11 cellular contexts compared by ENCODE assay signal in the genomic region with DNA sequence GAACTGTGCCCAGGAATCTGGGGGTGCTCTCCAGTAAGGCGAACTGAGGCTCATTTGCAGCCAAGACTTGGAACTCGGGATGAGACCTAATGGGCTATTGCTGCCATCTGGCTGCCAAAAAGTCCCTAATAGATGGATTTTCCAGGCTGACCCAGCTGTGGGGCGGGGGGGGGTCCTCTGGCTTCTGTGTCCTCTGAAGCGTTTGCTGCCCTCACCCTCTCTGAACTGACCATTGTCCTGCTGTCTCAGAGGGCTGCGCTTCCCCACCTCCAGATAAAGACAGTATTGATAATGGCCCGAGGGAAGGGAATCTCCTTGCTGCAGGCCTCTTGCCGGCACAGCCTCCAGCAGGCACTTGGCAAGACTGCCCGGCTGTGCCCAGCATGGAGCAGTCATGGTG. TPM values are rescaled to one million over a fixed set of nuclear protein-coding genes. Genes with fewer than 3 reads are reported as not detected.
A peak's percentile ranks its signal among the peaks of the same experiment; 100 is the strongest.
DNase-seq lines count a peak whose midpoint lies in the region; ATAC-seq, FAIRE-seq and TF ChIP-seq lines count a peak whose summit lies in the region.
"Had no signal": no experiment of that assay in that cellular context is flagged by ENCODE, and none has a peak within 500 bp of the region (broad histone marks: within the 10 kb centered on the region; RNA-seq: fewer than 3 reads in every experiment).

No MANE protein-coding gene starts in this region.

- H2AFZ ChIP-seq in HCT116 (ENCODE audit: low read depth, low read length, poor library complexity, severe bottlenecking), result no peak overlapping the region
- H2AFZ ChIP-seq in K562 (ENCODE audit: low read depth, low read length), result no peak overlapping the region

- ATAC-seq in HCT116, result no peak
- ATAC-seq in K562, result no peak; the same call in 2 of the 3 replicates
- ATAC-seq in left colon, result no peak
- no peak for ATAC-seq in HG03039 (IDR thresholded peaks at IDR 0.05; ENCODE audit: unreplicated experiment)

- TF ChIP-seq POLR2A in HCT116 (IDR thresholded peaks at IDR 0.05; ENCODE audit: borderline replicate concordance, extremely low read depth, insufficient read depth, insufficient read length), result no peak
- no peak for TF ChIP-seq POLR2A in K562 (conservative IDR thresholded peaks at IDR 0.05)

- in situ Hi-C loops in K562 (cut with MboI), result no loop called here

- H3K4me3 ChIP-seq in HCT116 (replicated peaks in 1 of 2; ENCODE audit: low read depth in 1 of 2, low read length in 2 of 2) (no peak overlapping the region), K562 (no peak overlapping the region)

- CTCF ChIA-PET in HCT116 (lab: Charles Lee), result no interaction called here
- CTCF ChIA-PET in K562 (lab: Yijun Ruan, JAX; ENCODE audit: low intra/inter-chr PET ratio), result interaction anchor here (0.6 to 3.4 kb wide), 8 partner anchors 64 to 554 kb away, joined by 3 to 20 read pairs (median 3); no protein-coding TSS in a partner anchor

- POLR2A ChIA-PET in HCT116 (lab: Charles Lee), result interaction anchor here (0.6 kb wide), 1 partner anchor 41 kb away, joined by 3 read pairs; no protein-coding TSS in a partner anchor
- POLR2A ChIA-PET in K562 (lab: Yijun Ruan, JAX), result interaction anchor here (1.0 kb wide), 1 partner anchor 12 kb away, joined by 3 read pairs; no protein-coding TSS in a partner anchor

- H3K27ac ChIP-seq in HCT116 (ENCODE audit: low read depth, low read length), result no peak overlapping the region
- H3K27ac ChIP-seq in K562 (ENCODE audit: extremely low read depth, low read depth, low read length), result no peak overlapping the region

- no peaks in the 10 kb centered on the region for H3K4me1 ChIP-seq in HCT116 (ENCODE audit: control insufficient read depth in 1 of 2, insufficient read depth in 2 of 2, low read length in 2 of 2)
- peaks cover 0 to 12% of the 10 kb centered on the region in 2 experiments; a peak in 2 of 5 replicates for H3K4me1 ChIP-seq in K562 (replicated peaks in 1 of 2; ENCODE audit: control insufficient read depth in 2 of 2, insufficient read depth in 2 of 2, low read length in 2 of 2)

- 36% methylated on average over 8 of the region's 8 CpGs for WGBS in K562 (ENCODE audit: insufficient coverage, low coverage, missing lambda C conversion rate)

- DNase-seq in HCT116 (ENCODE audit: low read depth, low spot score) (no peak), K562 (ENCODE audit: extremely low read depth in 1 of 4, low spot score in 3 of 4) (peak in 1 of 4 experiments; percentile 24), inferior parietal cortex (ENCODE audit: extremely low spot score) (peak; percentile 58), left colon (no peak), HCEC 1CT (no peak)
- peak; percentile 10 for DNase-seq in stimulated activated CD8-positive, alpha-beta memory T cell treated with anti-CD3 and anti-CD28 coated beads, Interleukin-4, amount 100 ng/mL, for 48 hours
- DNase-seq: central memory CD4-positive, alpha-beta T cell; COR-L47; RPMI8226 had no signal

- H3K9me2 ChIP-seq in HCT116 (ENCODE audit: insufficient read depth), result no peaks in the 10 kb centered on the region

- TF ChIP-seq RAD21 in HCT116 (IDR thresholded peaks at IDR 0.05; ENCODE audit: low read depth) (peak; percentile 49; the same call in 1 of the 2 replicates), K562 (CRISPR knock-in tag; conservative IDR thresholded peaks at IDR 0.05 in 1 of 2, IDR thresholded peaks at IDR 0.05 in 1 of 2) (peak; percentile 41 to 47)

- no peak for TF ChIP-seq CTCF in HCT116 (IDR thresholded peaks at IDR 0.05 in 2 of 3, conservative IDR thresholded peaks at IDR 0.05 in 1 of 3; ENCODE audit: borderline replicate concordance in 1 of 3, insufficient read depth in 1 of 3, low read depth in 2 of 3, low read length in 2 of 3)
- peak; percentile 31 to 55 (median 37); a peak in 4 of 6 replicates for TF ChIP-seq CTCF in K562 (IDR thresholded peaks at IDR 0.05 in 2 of 3, conservative IDR thresholded peaks at IDR 0.05 in 1 of 3; ENCODE audit: insufficient read depth in 2 of 3, low read depth in 1 of 3, low read length in 3 of 3)

- no peaks in the 10 kb centered on the region for H3K27me3 ChIP-seq in HCT116 (ENCODE audit: insufficient read depth, low read length)
- peaks cover 0 to 15% of the 10 kb centered on the region in 2 experiments; a peak in 1 of 5 replicates for H3K27me3 ChIP-seq in K562 (ENCODE audit: control insufficient read depth in 2 of 2, insufficient read depth in 2 of 2, low read length in 2 of 2)

- BruUV-seq in HCT116 (replicated peaks; lab: Mats Ljungman, UMichigan) (no TSS peak), K562 (replicated peaks; lab: Mats Ljungman, UMichigan) (no TSS peak)

- H3K79me2 ChIP-seq in HCT116 (ENCODE audit: insufficient read depth, low read length), result no peaks in the 10 kb centered on the region
- no peaks in the 10 kb centered on the region for H3K79me2 ChIP-seq in K562 (ENCODE audit: control insufficient read depth, insufficient read depth, low read length)

- H4K20me1 ChIP-seq in HCT116 (ENCODE audit: insufficient read depth), result no peaks in the 10 kb centered on the region
- no peaks in the 10 kb centered on the region for H4K20me1 ChIP-seq in K562 (replicated peaks; ENCODE audit: control insufficient read depth, insufficient read depth, low read length)

- H3K9me1 ChIP-seq in K562 (ENCODE audit: control insufficient read depth, insufficient read depth, low read length), result no peaks in the 10 kb centered on the region

- H3K9ac ChIP-seq in HCT116 (ENCODE audit: low read length) (no peak overlapping the region), K562 (ENCODE audit: insufficient read depth in 1 of 2, low read depth in 2 of 2, low read length in 2 of 2) (no peak overlapping the region)

- no peaks in the 10 kb centered on the region; a peak in 1 of 4 replicates for H3K36me3 ChIP-seq in HCT116 (ENCODE audit: control insufficient read depth in 1 of 2, insufficient read depth in 2 of 2, low read length in 2 of 2)
- H3K36me3 ChIP-seq in K562 (ENCODE audit: control insufficient read depth, insufficient read depth, low read length), result peaks cover 7% of the 10 kb centered on the region; the same call in 1 of the 3 replicates

- FAIRE-seq in K562 (lab: Jason Lieb, UNC), result no peak

- no peak for TF ChIP-seq EP300 in K562 (IDR thresholded peaks at IDR 0.05; ENCODE audit: low read length)

- RAD21 ChIA-PET in HCT116 (lab: Charles Lee; ENCODE audit: low non-redundant PET in 1 of 2, low total read pairs in 2 of 2, uncharacterized antibody in 2 of 2, unreplicated experiment in 2 of 2), result no interaction called here

- H3K9me3 ChIP-seq in HCT116 (ENCODE audit: control insufficient read depth in 1 of 2, insufficient read depth in 1 of 2, low read depth in 1 of 2, low read length in 2 of 2) (no peaks in the 10 kb centered on the region), K562 (replicated peaks; ENCODE audit: control insufficient read depth, insufficient read depth, low read depth, low read length) (no peaks in the 10 kb centered on the region)

- H3K4me2 ChIP-seq in HCT116 (ENCODE audit: low read length) (no peak overlapping the region), K562 (ENCODE audit: insufficient read depth, low read length) (no peak overlapping the region)

- intact Hi-C loops in HCT116 (cut with micrococcal nuclease) (no loop called here), K562 (cut with micrococcal nuclease) (loop anchor here (2.0 kb wide), 1 partner anchor 69 kb away; no protein-coding TSS in a partner anchor), left colon (cut with DNase I, micrococcal nuclease) (no loop called here)

TF ChIP-seq in HCT116, 20 proteins besides CTCF, POLR2A, EP300 and RAD21 (continues in another document):
- no peak for TF ChIP-seq POLR2AphosphoS5 (IDR thresholded peaks at IDR 0.05; ENCODE audit: low read depth, low read length)
- TF ChIP-seq SRF (IDR thresholded peaks at IDR 0.05; ENCODE audit: low read depth), result no peak
- TF ChIP-seq EZH2 (IDR thresholded peaks at IDR 0.05), result no peak
- TF ChIP-seq ZNF274 (IDR thresholded peaks at IDR 0.05; ENCODE audit: low read depth, low read length), result no peak
- no peak for TF ChIP-seq SP1 (IDR thresholded peaks at IDR 0.05; ENCODE audit: low read depth)
- no peak for TF ChIP-seq EGR1 (IDR thresholded peaks at IDR 0.05; ENCODE audit: low read depth)
- TF ChIP-seq, protein P1, sequence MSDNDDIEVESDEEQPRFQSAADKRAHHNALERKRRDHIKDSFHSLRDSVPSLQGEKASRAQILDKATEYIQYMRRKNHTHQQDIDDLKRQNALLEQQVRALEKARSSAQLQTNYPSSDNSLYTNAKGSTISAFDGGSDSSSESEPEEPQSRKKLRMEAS (IDR thresholded peaks at IDR 0.05), result no peak

RNA-seq across cellular contexts. Expression of a gene that starts 46.6 kb away (rescaled TPM):
- total RNA-seq in HCT116 (2021; ENCODE audit: unreplicated experiment), result not detected
- not detected in 2 replicates for polyA plus RNA-seq in HCT116 (2012)
- 0.32 and 1.4 TPM in 2 replicates for total RNA-seq in K562 (2011; cell fraction: chromatin; rRNA removed; ENCODE audit: low replicate concordance)
- 2.3 and 3.4 TPM in 2 replicates for total RNA-seq in K562 (2011; cell fraction: nucleolus; rRNA removed)
- 0.92 and 1.5 TPM in 2 replicates for total RNA-seq in K562 (2011; cell fraction: nucleoplasm; rRNA removed)
- 1.6 and 4.1 TPM in 2 replicates for total RNA-seq in K562 (2014; rRNA removed)
- total RNA-seq in K562 (2014; rRNA removed; fragmentation: Illumina TruSeq; extraction: Trizol), result 0.73 and 0.87 TPM in 2 replicates
- 1.5 and 1.8 TPM in 2 replicates for total RNA-seq in K562 (2015; rRNA removed; fragmentation: Illumina TruSeq; extraction: Trizol)
- 5.4 and 5.5 TPM in 2 replicates for total RNA-seq in K562 (2021)
- polyA plus RNA-seq in K562 (2011; rRNA removed), result 0.84 and 26.0 TPM in 2 replicates
- 4.2 and 37.0 TPM in 2 replicates for polyA plus RNA-seq in K562 (2011; cell fraction: cytosol; rRNA removed)
- 2.4 and 31.5 TPM in 2 replicates for polyA plus RNA-seq in K562 (2011; cell fraction: nucleus; rRNA removed)
- 4.2 and 5.7 TPM in 2 replicates for polyA plus RNA-seq in K562 (2012)
- polyA plus RNA-seq in K562 (2014; fragmentation: Illumina TruSeq; extraction: Trizol), result 1.9 and 2.9 TPM in 2 replicates
- 1 to 10 TPM in 1 of 2 experiments, under 1 TPM in 1; 0.94 to 2.1 TPM for polyA plus RNA-seq in K562 (2014; fragmentation: Nextera tagmentation; extraction: Ambion mirVana)
- 5.3 and 7.1 TPM in 2 replicates for polyA plus RNA-seq in K562 (2014; rRNA removed)
- polyA minus RNA-seq in K562 (2011; rRNA and poly(A)+ RNA removed), result 2.2 TPM in 1 of 2 replicates, not detected in the other
- polyA minus RNA-seq in K562 (2011; cell fraction: cytosol; rRNA and poly(A)+ RNA removed), result 2.9 TPM in 1 of 2 replicates, not detected in the other
- polyA minus RNA-seq in K562 (2011; cell fraction: nucleus; rRNA and poly(A)+ RNA removed), result 0.67 and 9.7 TPM in 2 replicates
- total RNA-seq in left colon, result not detected
- total RNA-seq: fibroblast of lung had no signal
- polyA plus RNA-seq: fibroblast of lung had no signal

Comparison
In these comparisons a context has a peak if more than half of its experiments do, and no peak if none do; other contexts are left out.
1. DNase-seq: peak in inferior parietal cortex (single experiment) and stimulated activated CD8-positive, alpha-beta memory T cell treated with anti-CD3 and anti-CD28 coated beads, Interleukin-4, amount 100 ng/mL, for 48 hours (single experiment); none in HCT116 (single experiment), left colon (0 of 2) and HCEC 1CT (single experiment).
2. CTCF ChIP-seq: peak in K562 (3 of 3); none in HCT116 (0 of 3).